Comparison of ENCODE assay signal across 1 cellular context in genomic region chr5:74625742-74626241, GRCh38.
TF ChIP-seq lines count a peak whose summit lies in the region.

No MANE protein-coding gene starts in this region.

TF ChIP-seq in GM23338, 12 proteins besides CTCF, POLR2A, EP300 and RAD21:
- TF ChIP-seq ZNF462 (CRISPR knock-in tag; IDR thresholded peaks at IDR 0.05): peak; percentile 38; the same call in 1 of the 2 replicates
- no peak for TF ChIP-seq ETS1 (IDR thresholded peaks at IDR 0.05)
